ENCODE assay signal across 10 cellular contexts in the genomic region with DNA sequence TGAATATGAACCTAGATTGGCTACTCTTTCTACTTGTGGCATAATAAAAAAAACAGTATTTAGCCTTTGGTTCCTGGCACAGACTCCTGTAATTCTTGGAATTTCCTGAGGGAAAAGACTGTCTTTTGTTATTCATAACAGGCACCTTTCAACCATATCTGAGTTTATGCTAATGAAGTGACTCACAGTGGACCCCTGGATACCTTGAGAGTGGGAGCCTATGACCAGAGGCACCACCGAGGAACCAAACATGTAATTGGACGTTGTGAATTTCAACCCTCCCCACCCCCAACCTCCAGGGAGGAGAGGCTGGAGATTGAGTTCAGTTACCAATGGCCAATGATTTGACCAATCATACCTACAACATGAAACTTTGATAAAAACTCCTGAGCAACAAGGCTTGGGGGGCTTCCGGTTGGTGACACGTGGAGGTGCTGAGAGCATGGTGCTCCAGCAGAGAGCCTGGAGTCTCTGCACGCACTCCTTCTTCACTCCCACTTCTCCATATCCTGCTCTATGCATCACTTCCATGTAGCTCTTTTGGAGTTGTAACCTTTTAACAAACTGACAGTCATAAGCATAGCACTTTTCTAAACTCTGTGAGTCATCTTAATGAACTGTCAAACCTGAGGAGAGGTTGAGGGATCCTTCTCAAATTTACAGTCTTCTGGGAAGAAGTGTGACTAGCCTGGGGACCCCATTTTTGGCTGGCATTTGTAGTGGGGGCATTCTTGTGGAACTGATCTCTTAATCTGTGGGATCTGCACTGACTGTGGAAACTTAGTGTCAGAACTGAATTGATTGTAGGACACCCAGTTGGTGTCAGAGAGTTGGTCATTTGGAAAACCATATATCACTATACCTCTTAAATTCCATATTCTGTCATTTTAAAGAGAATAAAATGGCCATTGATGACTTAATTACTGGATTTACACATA. TPM values are rescaled to one million over a fixed set of nuclear protein-coding genes. Genes with fewer than 3 reads are reported as not detected.
DNase-seq lines count a peak whose midpoint lies in the region; ATAC-seq and TF ChIP-seq lines count a peak whose summit lies in the region.
"Had no signal": no experiment of that assay in that cellular context is flagged by ENCODE, and none has a peak within 500 bp of the region (broad histone marks: within the 10 kb centered on the region; RNA-seq: fewer than 3 reads in every experiment).

No MANE protein-coding gene starts in this region.

- WGBS in body of pancreas, 2 donors: 71 to 80% methylated on average over 5 of the region's 5 CpGs

- H3K27ac ChIP-seq in tibial artery: peak overlapping the region; percentile 1 to 44
- H3K27ac ChIP-seq in body of pancreas: no peak overlapping the region

- H3K36me3 ChIP-seq in tibial artery: peaks cover 0 to 24% (median 13%) of the 10 kb centered on the region in 3 donors
- H3K36me3 ChIP-seq in body of pancreas (replicated peaks in 1 of 2; ENCODE audit: insufficient read depth in 1 of 2, low read depth in 2 of 2): no peaks in the 10 kb centered on the region

- intact Hi-C loops in tibial artery (cut with DNase I; ENCODE audit: low total_unique reads) (loop anchor here (10.0 kb wide), 1 partner anchor 49 kb away; the partner anchor contains the start of gene LAMA4), body of pancreas (cut with DNase I) (no loop called here)

- H3K27me3 ChIP-seq in tibial artery (no peaks in the 10 kb centered on the region), body of pancreas (no peaks in the 10 kb centered on the region)

- no peak for ATAC-seq in body of pancreas

- in situ Hi-C loops in astrocyte of the cerebellum (cut with HindIII; ENCODE audit: low sequenced_read_pairs): no loop called here

- H3K4me1 ChIP-seq in tibial artery (peaks cover 0 to 48% (median 18%) of the 10 kb centered on the region in 4 donors), body of pancreas (no peaks in the 10 kb centered on the region)

- H3K9me3 ChIP-seq in tibial artery (no peaks in the 10 kb centered on the region), body of pancreas (no peaks in the 10 kb centered on the region)

- no peak for TF ChIP-seq POLR2A in body of pancreas (IDR thresholded peaks at IDR 0.05)

- H3K4me3 ChIP-seq in astrocyte of the cerebellum (ENCODE audit: low read depth, low read length) (no peak overlapping the region), tibial artery (no peak overlapping the region), body of pancreas (no peak overlapping the region)

- DNase-seq in HT1080 (ENCODE audit: low read depth) (peak; percentile 95), astrocyte of the cerebellum (ENCODE audit: low read depth) (peak; percentile 92), glomerular visceral epithelial cell (ENCODE audit: extremely low spot score) (peak; percentile 38), tibial artery (no peak), retina (no peak), occipital lobe (lab: John Stamatoyannopoulos, UW) (no peak), body of pancreas (no peak)
- DNase-seq: anterior cingulate cortex, COR-L47, NCI-H1105 treated with DMSO at 0.1 percent for 48 hours had no signal

- TF ChIP-seq CTCF in astrocyte of the cerebellum (IDR thresholded peaks at IDR 0.05; ENCODE audit: low read depth, low read length, missing control alignments): no peak
- no peak for TF ChIP-seq CTCF in tibial artery (IDR thresholded peaks at IDR 0.05)
- TF ChIP-seq CTCF in body of pancreas (IDR thresholded peaks at IDR 0.05): no peak

RNA-seq across cellular contexts. Expression of gene LAMA4, which starts 48.6 kb away (rescaled TPM):
- total RNA-seq in HT1080 (2014; rRNA removed; shearing (Covaris generic)): 28.6 and 42.3 TPM in 2 replicates
- polyA plus RNA-seq in HT1080 (2015; cell fraction: cytosol; rRNA removed): 29.9 and 31.7 TPM in 2 replicates
- polyA plus RNA-seq in HT1080 (2015; cell fraction: nucleus; rRNA removed): 212 and 240 TPM in 2 replicates
- total RNA-seq in occipital lobe (19.2 TPM), body of pancreas (10 to 100 TPM; 10.6 to 27.0 TPM)

Comparison
In these comparisons a context has a peak if more than half of its experiments do, and no peak if none do; other contexts are left out.
1. DNase-seq: peak in HT1080 (single experiment), astrocyte of the cerebellum (single experiment) and glomerular visceral epithelial cell (single experiment); none in tibial artery (0 of 2), retina (single experiment), occipital lobe (single experiment) and body of pancreas (0 of 4).
2. H3K27ac ChIP-seq: peak in tibial artery (2 of 2); none in body of pancreas (0 of 4).